8 cellular contexts compared by ENCODE assay signal in genomic region chr2:8229546-8229986, GRCh38.
A peak's percentile ranks its signal among the peaks of the same experiment; 100 is the strongest.
DNase-seq lines count a peak whose midpoint lies in the region; ATAC-seq lines count a peak whose summit lies in the region.

No MANE protein-coding gene starts in this region.

- DNase-seq in NAMALWA (ENCODE audit: low spot score) (peak; percentile 70), activated T-cell treated with anti-CD3 and anti-CD28 coated beads for 1 hour (ENCODE audit: low read depth) (peak; percentile 4), head of caudate nucleus (peak in 25 of 42 donors; percentile 9 to 74 (median 29)), NCI-H345 (lab: John Stamatoyannopoulos, UW) (no peak)
- peak; percentile 53 for DNase-seq in stimulated activated CD4-positive, alpha-beta T cell treated with anti-CD3 and anti-CD28 coated beads, Interleukin-15, amount 100 ng/mL, for 24 hours
- no peak for DNase-seq in effector CD8-positive, alpha-beta T cell (lab: John Stamatoyannopoulos, UW)

- ATAC-seq in GM18498 (IDR thresholded peaks at IDR 0.05; ENCODE audit: unreplicated experiment) (peak; percentile 87), HG02571 (IDR thresholded peaks at IDR 0.05; ENCODE audit: unreplicated experiment) (peak; percentile 67)

- intact Hi-C loops in head of caudate nucleus (cut with DNase I) = no loop called here

Comparison
In these comparisons a context has a peak if more than half of its experiments do, and no peak if none do; other contexts are left out.
1. DNase-seq: peak in NAMALWA (single experiment), activated T-cell treated with anti-CD3 and anti-CD28 coated beads for 1 hour (single experiment), head of caudate nucleus (25 of 42) and stimulated activated CD4-positive, alpha-beta T cell treated with anti-CD3 and anti-CD28 coated beads, Interleukin-15, amount 100 ng/mL, for 24 hours (single experiment); none in NCI-H345 (single experiment) and effector CD8-positive, alpha-beta T cell (single experiment).